Comparison of ENCODE assay signal across 1 cellular context in the genomic region with DNA sequence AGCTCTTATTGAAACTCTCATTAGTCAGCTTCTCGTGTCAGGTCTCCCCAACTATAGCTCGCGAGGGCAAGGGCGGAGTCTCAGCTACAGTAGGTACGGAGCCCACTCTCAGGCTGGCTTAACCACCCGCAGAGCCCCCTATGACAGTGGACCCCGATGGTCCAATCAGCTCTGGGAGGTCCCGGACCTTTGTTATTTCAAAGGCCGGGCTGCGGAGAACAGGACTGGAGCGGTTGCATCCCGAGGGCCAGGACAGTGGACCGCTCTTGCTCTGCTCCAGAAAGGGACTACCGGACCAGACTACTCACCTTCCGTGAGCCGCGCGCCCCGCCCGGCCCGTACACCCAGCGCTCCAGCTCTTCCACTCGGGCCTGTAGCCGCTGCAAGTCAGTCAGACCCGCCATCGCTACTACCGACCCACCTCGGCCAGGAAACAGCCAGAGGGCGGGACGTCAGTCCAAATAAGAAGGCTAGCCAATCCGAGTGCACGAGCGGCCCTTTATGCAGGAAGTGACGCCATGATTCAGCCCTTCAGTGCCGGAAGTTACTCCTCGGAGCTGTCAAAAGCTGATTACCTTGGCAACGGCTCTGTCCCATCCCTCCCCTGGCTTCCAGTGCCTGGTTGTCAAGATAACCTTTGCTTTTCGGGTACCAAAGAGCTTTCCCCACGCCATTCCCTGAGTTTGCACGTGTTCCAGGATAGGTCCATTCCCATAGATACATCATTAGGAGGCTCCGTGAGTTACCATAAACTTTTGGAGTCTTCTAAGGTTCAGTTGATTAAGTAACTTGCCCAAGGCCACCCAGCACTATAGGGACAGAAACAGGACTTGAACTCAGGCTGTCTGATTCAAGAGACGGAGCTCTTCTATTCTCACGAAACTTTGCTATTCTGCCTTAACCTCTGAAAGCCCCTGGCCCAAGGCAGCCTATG.
TF ChIP-seq lines count a peak whose summit lies in the region.

A gene (minus strand): TSS at position 435 of the 934 bp plus-strand sequence. CDS start 31 bp downstream, at position 404.

TF ChIP-seq in A549, 52 proteins besides CTCF, POLR2A, EP300 and RAD21 (continued from another document):
- TF ChIP-seq, protein P1, sequence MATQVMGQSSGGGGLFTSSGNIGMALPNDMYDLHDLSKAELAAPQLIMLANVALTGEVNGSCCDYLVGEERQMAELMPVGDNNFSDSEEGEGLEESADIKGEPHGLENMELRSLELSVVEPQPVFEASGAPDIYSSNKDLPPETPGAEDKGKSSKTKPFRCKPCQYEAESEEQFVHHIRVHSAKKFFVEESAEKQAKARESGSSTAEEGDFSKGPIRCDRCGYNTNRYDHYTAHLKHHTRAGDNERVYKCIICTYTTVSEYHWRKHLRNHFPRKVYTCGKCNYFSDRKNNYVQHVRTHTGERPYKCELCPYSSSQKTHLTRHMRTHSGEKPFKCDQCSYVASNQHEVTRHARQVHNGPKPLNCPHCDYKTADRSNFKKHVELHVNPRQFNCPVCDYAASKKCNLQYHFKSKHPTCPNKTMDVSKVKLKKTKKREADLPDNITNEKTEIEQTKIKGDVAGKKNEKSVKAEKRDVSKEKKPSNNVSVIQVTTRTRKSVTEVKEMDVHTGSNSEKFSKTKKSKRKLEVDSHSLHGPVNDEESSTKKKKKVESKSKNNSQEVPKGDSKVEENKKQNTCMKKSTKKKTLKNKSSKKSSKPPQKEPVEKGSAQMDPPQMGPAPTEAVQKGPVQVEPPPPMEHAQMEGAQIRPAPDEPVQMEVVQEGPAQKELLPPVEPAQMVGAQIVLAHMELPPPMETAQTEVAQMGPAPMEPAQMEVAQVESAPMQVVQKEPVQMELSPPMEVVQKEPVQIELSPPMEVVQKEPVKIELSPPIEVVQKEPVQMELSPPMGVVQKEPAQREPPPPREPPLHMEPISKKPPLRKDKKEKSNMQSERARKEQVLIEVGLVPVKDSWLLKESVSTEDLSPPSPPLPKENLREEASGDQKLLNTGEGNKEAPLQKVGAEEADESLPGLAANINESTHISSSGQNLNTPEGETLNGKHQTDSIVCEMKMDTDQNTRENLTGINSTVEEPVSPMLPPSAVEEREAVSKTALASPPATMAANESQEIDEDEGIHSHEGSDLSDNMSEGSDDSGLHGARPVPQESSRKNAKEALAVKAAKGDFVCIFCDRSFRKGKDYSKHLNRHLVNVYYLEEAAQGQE (IDR thresholded peaks at IDR 0.05): no peak
